ENCODE assay signal across 1 cellular context in the genomic region with DNA sequence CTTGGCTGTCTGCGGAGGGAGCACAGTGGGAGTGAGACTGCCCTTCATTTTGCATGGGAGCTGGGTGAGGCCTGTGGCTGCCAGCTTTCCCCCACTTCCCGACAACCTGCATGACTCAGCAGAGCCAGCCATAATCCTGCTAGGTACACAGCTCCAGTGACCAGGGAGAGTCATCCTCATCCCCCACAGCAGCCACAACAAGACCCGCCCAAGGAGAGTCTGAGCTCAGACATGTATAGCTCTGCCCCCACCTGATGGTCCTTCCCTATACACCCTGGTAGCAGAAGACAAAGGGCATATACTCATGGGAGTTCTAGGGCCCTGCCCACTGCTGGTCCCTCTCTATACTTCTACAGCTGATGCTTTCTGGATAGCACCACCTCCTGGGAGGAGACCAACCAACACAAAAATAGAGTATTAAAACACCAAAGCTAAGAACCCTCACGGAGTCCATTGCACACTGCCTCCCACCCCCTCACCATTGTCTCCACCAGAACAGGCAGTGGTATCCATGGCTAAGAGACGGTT.
TF ChIP-seq lines count a peak whose summit lies in the region.

No MANE protein-coding gene starts in this region.

TF ChIP-seq in HEK293, 187 proteins besides CTCF, POLR2A, EP300 and RAD21 (continued from another document):
- TF ChIP-seq KLF1 (tag by site-specific recombination; IDR thresholded peaks at IDR 0.05) (peak; percentile 39; the same call in 1 of the 2 replicates), PATZ1 (tag by site-specific recombination; IDR thresholded peaks at IDR 0.05) (no peak), ZNF701 (tag by site-specific recombination; IDR thresholded peaks at IDR 0.05) (no peak), SP7 (tag by site-specific recombination; IDR thresholded peaks at IDR 0.05) (no peak), ZNF23 (tag by site-specific recombination; IDR thresholded peaks at IDR 0.05; ENCODE audit: borderline replicate concordance) (no peak), SCRT2 (tag by site-specific recombination; IDR thresholded peaks at IDR 0.05) (peak; percentile 35; the same call in 1 of the 2 replicates)
